8 cellular contexts compared by ENCODE assay signal in genomic region chr15:43826508-43827286, GRCh38. TPM values are rescaled to one million over a fixed set of nuclear protein-coding genes. Genes with fewer than 3 reads are reported as not detected.
DNase-seq lines count a peak whose midpoint lies in the region; ATAC-seq, FAIRE-seq and TF ChIP-seq lines count a peak whose summit lies in the region.
"Not testable (repeated sequence)": the region's sequence is repeated elsewhere in the genome, so short reads cannot be mapped to it uniquely, and the experiment has no call there.

WDR76 (plus strand) TSS chr15:43827002; CDS start chr15:43827033, 31 bp downstream.

- peak within 1 kb of the TSS; percentile 34 to 82 for H3K9ac ChIP-seq in kidney (ENCODE audit: low read length in 2 of 2)

- peak within 1 kb of the TSS in 1 of 2 donors; percentile 62 for H3K27ac ChIP-seq in kidney (ENCODE audit: low read depth in 2 of 2, low read length in 2 of 2)

- not testable (repeated sequence) for FAIRE-seq in kidney (lab: Jason Lieb, UNC)

- not testable (repeated sequence) for H3K9me3 ChIP-seq in kidney (ENCODE audit: control insufficient read depth in 1 of 2, low read length in 2 of 2)

- not testable (repeated sequence) for DNase-seq in AG09309 (ENCODE audit: low read depth)
- DNase-seq in NCI-H526 treated with DMSO at 0.1 percent for 48 hours (lab: John Stamatoyannopoulos, UW) (peak; percentile 74), choroid plexus epithelial cell (ENCODE audit: low read depth) (peak; percentile 84), kidney (peak; percentile 92)
- DNase-seq in activated CD4-positive, alpha-beta T cell treated with anti-CD3 and anti-CD28 coated beads for 4 hours = peak; percentile 53 to 64
- peak; percentile 68 for DNase-seq in stimulated activated CD4-positive, alpha-beta T cell treated with anti-CD3 and anti-CD28 coated beads, Interleukin-12 subunit alpha, Interleukin-12 subunit beta, amount 100 ng/mL, for 4 hours

- H3K36me3 ChIP-seq in kidney (ENCODE audit: control insufficient read depth in 1 of 2, insufficient read depth in 2 of 2, low read length in 2 of 2) = not testable (repeated sequence)

- not testable (repeated sequence) for TF ChIP-seq CTCF in AG09309 (IDR thresholded peaks at IDR 0.05; ENCODE audit: control insufficient read depth, insufficient read depth, low read depth, low read length, missing control alignments); choroid plexus epithelial cell (conservative IDR thresholded peaks at IDR 0.05; ENCODE audit: low read depth, low read length); kidney (IDR thresholded peaks at IDR 0.05; ENCODE audit: borderline replicate concordance, extremely low read depth, insufficient read depth)

- intact Hi-C loops in kidney (cut with DNase I) = not testable (repeated sequence)

- peak; percentile 55 for ATAC-seq in GM19035 (IDR thresholded peaks at IDR 0.05; ENCODE audit: unreplicated experiment)
- ATAC-seq in HG03521 (IDR thresholded peaks at IDR 0.05; ENCODE audit: unreplicated experiment) = peak; percentile 50

- H3K4me3 ChIP-seq in AG09309 (ENCODE audit: control insufficient read depth, low read depth, low read length) (peak within 1 kb of the TSS; percentile 63), choroid plexus epithelial cell (ENCODE audit: low read depth, low read length) (peak within 1 kb of the TSS; percentile 78), kidney (ENCODE audit: low read length in 2 of 2) (peak within 1 kb of the TSS; percentile 70 to 74)

- H3K4me1 ChIP-seq in kidney (ENCODE audit: control insufficient read depth in 1 of 2, insufficient read depth in 1 of 2, low read depth in 1 of 2, low read length in 2 of 2) = not testable (repeated sequence)

RNA-seq across cellular contexts. Expression of gene WDR76, which starts in this region (rescaled TPM):
- 4.8 TPM for total RNA-seq in kidney
- polyA plus RNA-seq in kidney (ENCODE audit: insufficient read depth, low read depth, low replicate concordance) = 0.73 TPM
